Comparison of ENCODE assay signal across 8 cellular contexts in genomic region chr11:117819096-117820040, GRCh38. TPM values are rescaled to one million over a fixed set of nuclear protein-coding genes. Genes with fewer than 3 reads are reported as not detected.
DNase-seq lines count a peak whose midpoint lies in the region; ATAC-seq lines count a peak whose summit lies in the region.

No MANE protein-coding gene starts in this region.

- no peak overlapping the region for H2BK15ac ChIP-seq in neuronal stem cell (ENCODE audit: low read length)

- H3K9me3 ChIP-seq in neuronal stem cell (replicated peaks in 1 of 2; ENCODE audit: control insufficient read depth in 2 of 2, insufficient read depth in 1 of 2, low read depth in 1 of 2, low read length in 2 of 2) = no peaks in the 10 kb centered on the region

- H3K4me3 ChIP-seq in neuronal stem cell (ENCODE audit: low read length in 2 of 2) = no peak overlapping the region

- no peak overlapping the region for H4K8ac ChIP-seq in neuronal stem cell (ENCODE audit: low read depth, low read length)

- no peaks in the 10 kb centered on the region for H3K36me3 ChIP-seq in neuronal stem cell (replicated peaks in 1 of 2; ENCODE audit: control insufficient read depth in 2 of 2, insufficient read depth in 2 of 2, low read length in 2 of 2)

- peaks cover 23 to 27% of the 10 kb centered on the region in 2 donors for H3K4me1 ChIP-seq in neuronal stem cell (ENCODE audit: control insufficient read depth in 2 of 2, insufficient read depth in 1 of 2, low read depth in 1 of 2, low read length in 2 of 2)

- no CpG with 5 or more reads among the region's 10 CpGs for WGBS in neuronal stem cell (ENCODE audit: extremely low coverage in 2 of 2, insufficient read length in 2 of 2, insufficient replicate concordance in 1 of 2), 2 donors

- peaks cover 0 to 32% (median 0%) of the 10 kb centered on the region in 3 experiments for H3K27me3 ChIP-seq in neuronal stem cell (ENCODE audit: control insufficient read depth in 3 of 3, insufficient read depth in 3 of 3, low read depth in 1 of 3, low read length in 3 of 3)

- H2AK5ac ChIP-seq in neuronal stem cell (ENCODE audit: low read depth, low read length) = peak overlapping the region; percentile 1

- no peak overlapping the region for H3K4me2 ChIP-seq in neuronal stem cell (ENCODE audit: insufficient read depth, low read length, poor library complexity, severe bottlenecking)

- peak; percentile 42 for DNase-seq in NCI-H1436 (lab: John Stamatoyannopoulos, UW)
- no peak for DNase-seq in NCI-H1436 treated with DMSO at 0.1 percent for 48 hours (lab: John Stamatoyannopoulos, UW)
- DNase-seq in LHCN-M2 (ENCODE audit: low read depth) = peak; percentile 30
- peak; percentile 63 for DNase-seq in SK-N-DZ (ENCODE audit: low spot score)
- DNase-seq in neuronal stem cell (ENCODE audit: low spot score) = peak; percentile 64

- ATAC-seq in esophagus mucosa (peak; percentile 31), HG03135 (IDR thresholded peaks at IDR 0.05; ENCODE audit: unreplicated experiment) (no peak), GM18858 (IDR thresholded peaks at IDR 0.05; ENCODE audit: unreplicated experiment) (no peak)

- no peak overlapping the region for H4K91ac ChIP-seq in neuronal stem cell (ENCODE audit: low read depth, low read length, poor library complexity)

- peak overlapping the region; percentile 58 for H2BK5ac ChIP-seq in neuronal stem cell (ENCODE audit: low read length)

- no peak overlapping the region for H2BK120ac ChIP-seq in neuronal stem cell (ENCODE audit: low read depth, low read length)

- H2AFZ ChIP-seq in neuronal stem cell (ENCODE audit: low read length) = no peak overlapping the region

- no peak overlapping the region for H3K9ac ChIP-seq in neuronal stem cell (ENCODE audit: low read depth, low read length, poor library complexity)

- H2BK12ac ChIP-seq in neuronal stem cell (ENCODE audit: low read length) = no peak overlapping the region

- H3K14ac ChIP-seq in neuronal stem cell (ENCODE audit: low read length) = no peak overlapping the region

- no peak overlapping the region for H3K27ac ChIP-seq in neuronal stem cell (replicated peaks; ENCODE audit: low read length)

- H3K4ac ChIP-seq in neuronal stem cell (ENCODE audit: low read length) = no peak overlapping the region

- peak overlapping the region; percentile 42 for H3K18ac ChIP-seq in neuronal stem cell (ENCODE audit: low read length)

- H3K23ac ChIP-seq in neuronal stem cell (ENCODE audit: low read depth, low read length, poor library complexity) = no peak overlapping the region

- no peaks in the 10 kb centered on the region for H3K79me1 ChIP-seq in neuronal stem cell (ENCODE audit: low read depth, low read length)

RNA-seq across cellular contexts. Expression of gene FXYD2, which starts 5.2 kb away (rescaled TPM):
- total RNA-seq in LHCN-M2 (2014; rRNA removed) (not detected in 2 replicates), esophagus mucosa (not detected)
- polyA plus RNA-seq in LHCN-M2 (2012) = not detected
- not detected in 2 replicates for polyA plus RNA-seq in SK-N-DZ (2014; cell fraction: cytosol; rRNA removed)
- polyA plus RNA-seq in SK-N-DZ (2014; cell fraction: nucleus; rRNA removed) = not detected in 2 replicates
- polyA plus RNA-seq in neuronal stem cell (2013, experiment 1 of 2) = 4.1 TPM
- polyA plus RNA-seq in neuronal stem cell (2013, experiment 2 of 2) = 3.3 TPM

RNA-seq across cellular contexts. Expression of gene DSCAML1, which starts 22.4 kb away (rescaled TPM):
- total RNA-seq in LHCN-M2 (2014; rRNA removed) (not detected in 2 replicates), esophagus mucosa (not detected)
- polyA plus RNA-seq in LHCN-M2 (2012) = not detected
- 0.22 and 0.28 TPM in 2 replicates for polyA plus RNA-seq in SK-N-DZ (2014; cell fraction: cytosol; rRNA removed)
- polyA plus RNA-seq in SK-N-DZ (2014; cell fraction: nucleus; rRNA removed) = 0.02 and 0.04 TPM in 2 replicates
- 0.47 TPM for polyA plus RNA-seq in neuronal stem cell (2013, experiment 1 of 2)
- polyA plus RNA-seq in neuronal stem cell (2013, experiment 2 of 2) = 0.50 TPM

RNA-seq across cellular contexts. Expression of gene FXYD6, which starts 57.1 kb away (rescaled TPM):
- total RNA-seq in LHCN-M2 (2014; rRNA removed) (0.19 and 0.34 TPM in 2 replicates), esophagus mucosa (1.6 TPM)
- 3.4 TPM for polyA plus RNA-seq in LHCN-M2 (2012)
- polyA plus RNA-seq in SK-N-DZ (2014; cell fraction: cytosol; rRNA removed) = 123 and 162 TPM in 2 replicates
- polyA plus RNA-seq in SK-N-DZ (2014; cell fraction: nucleus; rRNA removed) = 106 and 158 TPM in 2 replicates
- polyA plus RNA-seq in neuronal stem cell (2013, experiment 1 of 2) = 291 TPM
- 288 TPM for polyA plus RNA-seq in neuronal stem cell (2013, experiment 2 of 2)
